ENCODE assay signal across 19 cellular contexts in genomic region chr4:90602728-90603127, GRCh38.
"Had no signal": no experiment of that assay in that cellular context is flagged by ENCODE, and none has a peak within 500 bp of the region (broad histone marks: within the 10 kb centered on the region; RNA-seq: fewer than 3 reads in every experiment).

No MANE protein-coding gene starts in this region.

- H3K36me3 ChIP-seq: SJSA1 had no signal

- DNase-seq: KBM-7, NCI-H1092, NCI-H1105 treated with DMSO at 0.1 percent for 48 hours, NCI-H1417 treated with DMSO at 0.1 percent for 48 hours, NCI-H146, NCI-H1694 treated with DMSO at 0.1 percent for 48 hours, NCI-H2029 treated with DMSO at 0.1 percent for 48 hours, NCI-H2171, NCI-H226, NCI-H510A, NCI-H524 treated with DMSO at 0.1 percent for 48 hours, NCI-H774, Right ventricle myocardium superior, RPMI8226, SIG-M5, T-cell had no signal

- H3K27me3 ChIP-seq: SJSA1 had no signal

- H3K27ac ChIP-seq: SJSA1, SK-N-MC had no signal

- H3K9me3 ChIP-seq: SJSA1 had no signal

- ATAC-seq: T-cell had no signal

- H3K4me1 ChIP-seq: SJSA1 had no signal

- H3K4me3 ChIP-seq: SJSA1, SK-N-MC had no signal

- FAIRE-seq: RCC 7860 had no signal
